Comparison of ENCODE assay signal across 19 cellular contexts in the genomic region with DNA sequence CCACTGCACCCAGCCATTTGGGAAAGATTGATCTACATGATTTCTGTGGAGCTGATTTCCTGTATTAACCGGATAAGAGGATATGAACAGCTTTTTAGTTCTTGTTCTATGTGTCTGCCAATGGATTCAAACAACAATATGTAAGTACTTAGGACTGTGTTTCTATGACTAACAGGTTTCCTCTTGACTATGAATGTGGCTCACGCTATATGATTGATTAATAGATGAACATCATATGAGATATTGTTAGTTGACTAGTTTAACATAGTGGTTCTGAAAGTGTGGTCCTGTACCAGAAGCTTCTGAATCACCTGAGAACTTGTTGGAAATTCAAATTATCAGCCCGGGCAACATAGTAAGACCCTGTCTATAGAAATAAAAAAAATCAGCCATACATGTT. TPM values are rescaled to one million over a fixed set of nuclear protein-coding genes. Genes with fewer than 3 reads are reported as not detected.
DNase-seq lines count a peak whose midpoint lies in the region; ATAC-seq, FAIRE-seq and TF ChIP-seq lines count a peak whose summit lies in the region.
"Had no signal": no experiment of that assay in that cellular context is flagged by ENCODE, and none has a peak within 500 bp of the region (broad histone marks: within the 10 kb centered on the region; RNA-seq: fewer than 3 reads in every experiment).

No MANE protein-coding gene starts in this region.

- H3K36me3 ChIP-seq in WERI-Rb-1: no peaks in the 10 kb centered on the region

- H3K9me3 Mint-ChIP-seq in activated T-cell treated with anti-CD3 and anti-CD28 coated beads, Interleukin-2, amount 50 U/mL, for 24 hours: peaks cover 5% of the 10 kb centered on the region
- peaks cover 24% of the 10 kb centered on the region for H3K9me3 Mint-ChIP-seq in nephron

- H3K4me3 ChIP-seq in A549 (no peak overlapping the region), WERI-Rb-1 (ENCODE audit: low read depth, low read length) (peak overlapping the region; percentile 28)
- H3K4me3 ChIP-seq: GM23248 had no signal

- no peak overlapping the region for H3K4me2 ChIP-seq in A549

- POLR2A ChIA-PET in A549 (lab: Yijun Ruan, JAX): interaction anchor here (1.9 kb wide), 1 partner anchor 13 kb away, joined by 7 read pairs; a partner anchor contains a TSS

- no peaks in the 10 kb centered on the region for H3K4me1 ChIP-seq in A549

- no peaks in the 10 kb centered on the region for H3K36me3 Mint-ChIP-seq in activated T-cell treated with anti-CD3 and anti-CD28 coated beads, Interleukin-2, amount 50 U/mL, for 24 hours (ENCODE audit: low read depth)
- H3K36me3 Mint-ChIP-seq in nephron (ENCODE audit: low read depth): peaks cover 4% of the 10 kb centered on the region
- H3K36me3 Mint-ChIP-seq: CD4-positive, alpha-beta memory T cell had no signal

- no peak for DNase-seq in activated T-cell treated with anti-CD3 and anti-CD28 coated beads, Interleukin-2, amount 50 U/mL, for 24 hours
- no peak for DNase-seq in activated T-cell treated with anti-CD3 and anti-CD28 coated beads, Interleukin-2, amount 50 U/mL, for 1 hour
- DNase-seq in A549 (ENCODE audit: low read depth in 1 of 2, low spot score in 1 of 2) (no peak), WERI-Rb-1 (no peak), frontal cortex (ENCODE audit: low spot score in 2 of 2) (no peak)
- DNase-seq in stimulated activated naive CD4-positive, alpha-beta T cell treated with Interleukin-2 at 50 U/mL for 16 hours (lab: John Stamatoyannopoulos, UW): no peak
- DNase-seq: 8988T; C1 segment of cervical spinal cord; Calu3; CD4-positive, alpha-beta memory T cell; COR-L47; DMS53; DMS79 treated with DMSO at 0.1 percent for 48 hours; GM23248; H9 had no signal

- peaks cover 20% of the 10 kb centered on the region for H3K4me1 Mint-ChIP-seq in activated T-cell treated with anti-CD3 and anti-CD28 coated beads, Interleukin-2, amount 50 U/mL, for 24 hours (ENCODE audit: low read depth)
- peaks cover 36% of the 10 kb centered on the region for H3K4me1 Mint-ChIP-seq in nephron
- H3K4me1 Mint-ChIP-seq: CD4-positive, alpha-beta memory T cell had no signal

- no peak for TF ChIP-seq EP300 in A549 (IDR thresholded peaks at IDR 0.05)

- no peak for TF ChIP-seq CTCF in A549 (IDR thresholded peaks at IDR 0.05)
- TF ChIP-seq CTCF in WERI-Rb-1 (IDR thresholded peaks at IDR 0.05; ENCODE audit: low read depth, low read length): no peak
- no peak for TF ChIP-seq CTCF in nephron (IDR thresholded peaks at IDR 0.05; ENCODE audit: unreplicated experiment in 3 of 3)

- H3K9me3 ChIP-seq in A549: 0 out of 3 replicates have a peak, but pooled peaks cover 3% of the 10 kb centered on the region
- H3K9me3 ChIP-seq in WERI-Rb-1 (ENCODE audit: severe bottlenecking): no peaks in the 10 kb centered on the region

- peak overlapping the region; percentile 8 for H3K27ac Mint-ChIP-seq in activated T-cell treated with anti-CD3 and anti-CD28 coated beads, Interleukin-2, amount 50 U/mL, for 24 hours
- peak overlapping the region in 2 of 3 experiments; percentile 44 to 86 for H3K27ac Mint-ChIP-seq in nephron
- H3K27ac Mint-ChIP-seq: CD4-positive, alpha-beta memory T cell; H9 had no signal

- CTCF ChIA-PET in A549 (lab: Yijun Ruan, JAX): interaction anchor here (1.0 to 1.1 kb wide), 2 partner anchors 11 to 158 kb away, joined by 3 read pairs; no protein-coding TSS in a partner anchor

- no peak overlapping the region for H3K4me3 Mint-ChIP-seq in activated T-cell treated with anti-CD3 and anti-CD28 coated beads, Interleukin-2, amount 50 U/mL, for 24 hours
- H3K4me3 Mint-ChIP-seq in nephron: no peak overlapping the region
- H3K4me3 Mint-ChIP-seq: CD4-positive, alpha-beta memory T cell; H9 had no signal

- ATAC-seq in A549: no peak
- ATAC-seq: HCT116 had no signal

- WGBS in A549 (ENCODE audit: missing lambda C conversion rate): 50% methylated on average over 3 of the region's 3 CpGs

- H3K27me3 ChIP-seq in WERI-Rb-1 (ENCODE audit: insufficient read depth, low read depth, severe bottlenecking): no peaks in the 10 kb centered on the region

- no peak for TF ChIP-seq RAD21 in A549 (conservative IDR thresholded peaks at IDR 0.05 in 1 of 2, IDR thresholded peaks at IDR 0.05 in 1 of 2)

- H3K27ac ChIP-seq in A549 (no peak overlapping the region), WERI-Rb-1 (peak overlapping the region; percentile 67)
- H3K27ac ChIP-seq: GM23248 had no signal

- H3K27me3 Mint-ChIP-seq in activated T-cell treated with anti-CD3 and anti-CD28 coated beads, Interleukin-2, amount 50 U/mL, for 24 hours: peaks cover 11% of the 10 kb centered on the region
- H3K27me3 Mint-ChIP-seq in nephron (ENCODE audit: low read depth): no peaks in the 10 kb centered on the region

- TF ChIP-seq POLR2A in A549 (IDR thresholded peaks at IDR 0.05; ENCODE audit: low read length): no peak

- FAIRE-seq in A549 (lab: Jason Lieb, UNC) (peak; percentile 61), frontal cortex (lab: Jason Lieb, UNC) (no peak)
- FAIRE-seq: G401.6, GM12892 had no signal

TF ChIP-seq in A549, 52 proteins besides CTCF, POLR2A, EP300 and RAD21:
- TF ChIP-seq, protein P1, sequence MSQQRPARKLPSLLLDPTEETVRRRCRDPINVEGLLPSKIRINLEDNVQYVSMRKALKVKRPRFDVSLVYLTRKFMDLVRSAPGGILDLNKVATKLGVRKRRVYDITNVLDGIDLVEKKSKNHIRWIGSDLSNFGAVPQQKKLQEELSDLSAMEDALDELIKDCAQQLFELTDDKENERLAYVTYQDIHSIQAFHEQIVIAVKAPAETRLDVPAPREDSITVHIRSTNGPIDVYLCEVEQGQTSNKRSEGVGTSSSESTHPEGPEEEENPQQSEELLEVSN (IDR thresholded peaks at IDR 0.05; ENCODE audit: borderline replicate concordance, low read depth): no peak
- TF ChIP-seq CHD4 (IDR thresholded peaks at IDR 0.05; ENCODE audit: borderline replicate concordance) (no peak), MYC (IDR thresholded peaks at IDR 0.05; ENCODE audit: borderline replicate concordance, low read length) (no peak), JUNB (IDR thresholded peaks at IDR 0.05) (no peak), TP53 (CRISPR knock-in tag; IDR thresholded peaks at IDR 0.05) (no peak), POLR2AphosphoS2 (conservative IDR thresholded peaks at IDR 0.05; ENCODE audit: low read length) (no peak), HDAC2 (IDR thresholded peaks at IDR 0.05) (no peak), ESRRA (IDR thresholded peaks at IDR 0.05; ENCODE audit: borderline replicate concordance, low read length) (no peak), GATA3 (IDR thresholded peaks at IDR 0.05; ENCODE audit: borderline replicate concordance) (no peak), HEYL (CRISPR knock-in tag; IDR thresholded peaks at IDR 0.05) (no peak), KDM5A (IDR thresholded peaks at IDR 0.05) (no peak)
- TF ChIP-seq, protein P2, sequence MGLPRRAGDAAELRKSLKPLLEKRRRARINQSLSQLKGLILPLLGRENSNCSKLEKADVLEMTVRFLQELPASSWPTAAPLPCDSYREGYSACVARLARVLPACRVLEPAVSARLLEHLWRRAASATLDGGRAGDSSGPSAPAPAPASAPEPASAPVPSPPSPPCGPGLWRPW (IDR thresholded peaks at IDR 0.05): no peak
- TF ChIP-seq, protein P3, sequence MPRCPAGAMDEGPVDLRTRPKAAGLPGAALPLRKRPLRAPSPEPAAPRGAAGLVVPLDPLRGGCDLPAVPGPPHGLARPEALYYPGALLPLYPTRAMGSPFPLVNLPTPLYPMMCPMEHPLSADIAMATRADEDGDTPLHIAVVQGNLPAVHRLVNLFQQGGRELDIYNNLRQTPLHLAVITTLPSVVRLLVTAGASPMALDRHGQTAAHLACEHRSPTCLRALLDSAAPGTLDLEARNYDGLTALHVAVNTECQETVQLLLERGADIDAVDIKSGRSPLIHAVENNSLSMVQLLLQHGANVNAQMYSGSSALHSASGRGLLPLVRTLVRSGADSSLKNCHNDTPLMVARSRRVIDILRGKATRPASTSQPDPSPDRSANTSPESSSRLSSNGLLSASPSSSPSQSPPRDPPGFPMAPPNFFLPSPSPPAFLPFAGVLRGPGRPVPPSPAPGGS (IDR thresholded peaks at IDR 0.05): no peak

RNA-seq across cellular contexts. Expression of a gene that starts 12.8 kb away (rescaled TPM):
- polyA plus RNA-seq in A549 (2011; rRNA removed) (19.2 and 19.5 TPM in 2 replicates), A549 (2017; fragmentation: RNase III; extraction: RNeasy Plus Mini Kit Qiagen cat#74134 plus additional on column Dnase treatment) (23.4 to 23.6 TPM (median 23.6 TPM) in 3 replicates)
- 17.3 and 18.4 TPM in 2 replicates for polyA plus RNA-seq in A549 (2012; cell fraction: cytosol; rRNA removed)
- 7.3 and 8.8 TPM in 2 replicates for polyA plus RNA-seq in A549 (2012; cell fraction: nucleus; rRNA removed)
- 4.9 and 7.3 TPM in 2 replicates for polyA minus RNA-seq in A549 (2011; rRNA and poly(A)+ RNA removed)
- 298 TPM for total RNA-seq in frontal cortex
- total RNA-seq: CD4-positive, alpha-beta memory T cell had no signal
